ENCODE assay signal across 1 cellular context in genomic region chr7:44333971-44334733, GRCh38.
TF ChIP-seq lines count a peak whose summit lies in the region.

No MANE protein-coding gene starts in this region.

TF ChIP-seq in K562, 482 proteins besides CTCF, POLR2A, EP300 and RAD21 (continued from another document):
- peak; percentile 85 for TF ChIP-seq CHD7 (IDR thresholded peaks at IDR 0.05; ENCODE audit: low read depth, low read length)
